1 cellular context compared by ENCODE assay signal in genomic region chr2:119387381-119388129, GRCh38.
TF ChIP-seq lines count a peak whose summit lies in the region.

No MANE protein-coding gene starts in this region.

TF ChIP-seq in HepG2, 621 proteins besides CTCF, POLR2A, EP300 and RAD21 (continued from another document and continues in another):
- TF ChIP-seq, protein P1, sequence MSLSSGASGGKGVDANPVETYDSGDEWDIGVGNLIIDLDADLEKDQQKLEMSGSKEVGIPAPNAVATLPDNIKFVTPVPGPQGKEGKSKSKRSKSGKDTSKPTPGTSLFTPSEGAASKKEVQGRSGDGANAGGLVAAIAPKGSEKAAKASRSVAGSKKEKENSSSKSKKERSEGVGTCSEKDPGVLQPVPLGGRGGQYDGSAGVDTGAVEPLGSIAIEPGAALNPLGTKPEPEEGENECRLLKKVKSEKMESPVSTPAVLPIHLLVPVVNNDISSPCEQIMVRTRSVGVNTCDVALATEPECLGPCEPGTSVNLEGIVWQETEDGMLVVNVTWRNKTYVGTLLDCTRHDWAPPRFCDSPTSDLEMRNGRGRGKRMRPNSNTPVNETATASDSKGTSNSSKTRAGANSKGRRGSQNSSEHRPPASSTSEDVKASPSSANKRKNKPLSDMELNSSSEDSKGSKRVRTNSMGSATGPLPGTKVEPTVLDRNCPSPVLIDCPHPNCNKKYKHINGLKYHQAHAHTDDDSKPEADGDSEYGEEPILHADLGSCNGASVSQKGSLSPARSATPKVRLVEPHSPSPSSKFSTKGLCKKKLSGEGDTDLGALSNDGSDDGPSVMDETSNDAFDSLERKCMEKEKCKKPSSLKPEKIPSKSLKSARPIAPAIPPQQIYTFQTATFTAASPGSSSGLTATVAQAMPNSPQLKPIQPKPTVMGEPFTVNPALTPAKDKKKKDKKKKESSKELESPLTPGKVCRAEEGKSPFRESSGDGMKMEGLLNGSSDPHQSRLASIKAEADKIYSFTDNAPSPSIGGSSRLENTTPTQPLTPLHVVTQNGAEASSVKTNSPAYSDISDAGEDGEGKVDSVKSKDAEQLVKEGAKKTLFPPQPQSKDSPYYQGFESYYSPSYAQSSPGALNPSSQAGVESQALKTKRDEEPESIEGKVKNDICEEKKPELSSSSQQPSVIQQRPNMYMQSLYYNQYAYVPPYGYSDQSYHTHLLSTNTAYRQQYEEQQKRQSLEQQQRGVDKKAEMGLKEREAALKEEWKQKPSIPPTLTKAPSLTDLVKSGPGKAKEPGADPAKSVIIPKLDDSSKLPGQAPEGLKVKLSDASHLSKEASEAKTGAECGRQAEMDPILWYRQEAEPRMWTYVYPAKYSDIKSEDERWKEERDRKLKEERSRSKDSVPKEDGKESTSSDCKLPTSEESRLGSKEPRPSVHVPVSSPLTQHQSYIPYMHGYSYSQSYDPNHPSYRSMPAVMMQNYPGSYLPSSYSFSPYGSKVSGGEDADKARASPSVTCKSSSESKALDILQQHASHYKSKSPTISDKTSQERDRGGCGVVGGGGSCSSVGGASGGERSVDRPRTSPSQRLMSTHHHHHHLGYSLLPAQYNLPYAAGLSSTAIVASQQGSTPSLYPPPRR (CRISPR knock-in tag; IDR thresholded peaks at IDR 0.05; ENCODE audit: borderline replicate concordance): no peak
- TF ChIP-seq ETV6 (CRISPR knock-in tag; conservative IDR thresholded peaks at IDR 0.05): no peak
- TF ChIP-seq ZNF781 (CRISPR knock-in tag; IDR thresholded peaks at IDR 0.05; ENCODE audit: borderline replicate concordance, not compliant biosample characterization): no peak
- TF ChIP-seq SMAD1 (CRISPR knock-in tag; IDR thresholded peaks at IDR 0.05; ENCODE audit: borderline replicate concordance, low read depth): no peak
- peak; percentile 39; the same call in 1 of the 2 replicates for TF ChIP-seq HNRNPL (IDR thresholded peaks at IDR 0.05; ENCODE audit: low read depth, low read length)
- TF ChIP-seq BATF2 (CRISPR knock-in tag; IDR thresholded peaks at IDR 0.05): no peak
- TF ChIP-seq ZBTB1 (CRISPR knock-in tag; IDR thresholded peaks at IDR 0.05; ENCODE audit: borderline replicate concordance): no peak
- TF ChIP-seq FOXA3 (CRISPR knock-in tag; IDR thresholded peaks at IDR 0.05): no peak
- TF ChIP-seq, protein P2, sequence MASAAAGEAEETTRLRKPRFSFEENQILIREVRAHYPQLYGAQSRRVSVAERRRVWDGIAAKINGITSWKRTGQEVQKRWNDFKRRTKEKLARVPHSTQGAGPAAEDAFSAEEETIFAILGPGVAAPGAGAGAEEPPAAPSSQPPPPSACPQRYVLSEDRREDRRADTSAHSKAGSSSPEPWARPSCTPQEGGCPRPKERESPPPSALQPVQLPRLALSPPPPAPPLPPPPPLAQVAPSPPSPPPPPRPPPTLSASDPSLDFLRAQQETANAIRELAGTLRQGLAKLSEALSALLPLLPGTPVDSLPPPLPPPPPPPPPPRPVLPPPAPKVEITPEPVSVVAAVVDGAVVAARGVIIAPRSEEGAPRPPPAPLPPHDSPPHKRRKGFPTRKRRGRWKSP (CRISPR knock-in tag; IDR thresholded peaks at IDR 0.05): no peak
- TF ChIP-seq TCF7L2 (IDR thresholded peaks at IDR 0.05; ENCODE audit: low read depth, low read length): no peak
- TF ChIP-seq, protein P3, sequence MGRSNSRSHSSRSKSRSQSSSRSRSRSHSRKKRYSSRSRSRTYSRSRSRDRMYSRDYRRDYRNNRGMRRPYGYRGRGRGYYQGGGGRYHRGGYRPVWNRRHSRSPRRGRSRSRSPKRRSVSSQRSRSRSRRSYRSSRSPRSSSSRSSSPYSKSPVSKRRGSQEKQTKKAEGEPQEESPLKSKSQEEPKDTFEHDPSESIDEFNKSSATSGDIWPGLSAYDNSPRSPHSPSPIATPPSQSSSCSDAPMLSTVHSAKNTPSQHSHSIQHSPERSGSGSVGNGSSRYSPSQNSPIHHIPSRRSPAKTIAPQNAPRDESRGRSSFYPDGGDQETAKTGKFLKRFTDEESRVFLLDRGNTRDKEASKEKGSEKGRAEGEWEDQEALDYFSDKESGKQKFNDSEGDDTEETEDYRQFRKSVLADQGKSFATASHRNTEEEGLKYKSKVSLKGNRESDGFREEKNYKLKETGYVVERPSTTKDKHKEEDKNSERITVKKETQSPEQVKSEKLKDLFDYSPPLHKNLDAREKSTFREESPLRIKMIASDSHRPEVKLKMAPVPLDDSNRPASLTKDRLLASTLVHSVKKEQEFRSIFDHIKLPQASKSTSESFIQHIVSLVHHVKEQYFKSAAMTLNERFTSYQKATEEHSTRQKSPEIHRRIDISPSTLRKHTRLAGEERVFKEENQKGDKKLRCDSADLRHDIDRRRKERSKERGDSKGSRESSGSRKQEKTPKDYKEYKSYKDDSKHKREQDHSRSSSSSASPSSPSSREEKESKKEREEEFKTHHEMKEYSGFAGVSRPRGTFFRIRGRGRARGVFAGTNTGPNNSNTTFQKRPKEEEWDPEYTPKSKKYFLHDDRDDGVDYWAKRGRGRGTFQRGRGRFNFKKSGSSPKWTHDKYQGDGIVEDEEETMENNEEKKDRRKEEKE (IDR thresholded peaks at IDR 0.05): no peak
- TF ChIP-seq KAT8 (CRISPR knock-in tag; IDR thresholded peaks at IDR 0.05): 0 out of 2 replicates have a peak, but pooled peaks have one; percentile 19
- TF ChIP-seq HOXA7 (CRISPR knock-in tag; IDR thresholded peaks at IDR 0.05): no peak
- no peak for TF ChIP-seq ZNF20 (CRISPR knock-in tag; IDR thresholded peaks at IDR 0.05)
- TF ChIP-seq ZSCAN9 (CRISPR knock-in tag; IDR thresholded peaks at IDR 0.05; ENCODE audit: borderline replicate concordance): no peak
- TF ChIP-seq FOXC1 (CRISPR knock-in tag; IDR thresholded peaks at IDR 0.05; ENCODE audit: borderline replicate concordance): 0 out of 2 replicates have a peak, but pooled peaks have one; percentile 43
- peak; percentile 39; the same call in 1 of the 2 replicates for TF ChIP-seq NFIC (IDR thresholded peaks at IDR 0.05; ENCODE audit: low read length)
- TF ChIP-seq ELF1 (CRISPR knock-in tag; IDR thresholded peaks at IDR 0.05): no peak
- no peak for TF ChIP-seq KLF9 (CRISPR knock-in tag; IDR thresholded peaks at IDR 0.05; ENCODE audit: low read depth)
- TF ChIP-seq, protein P4, sequence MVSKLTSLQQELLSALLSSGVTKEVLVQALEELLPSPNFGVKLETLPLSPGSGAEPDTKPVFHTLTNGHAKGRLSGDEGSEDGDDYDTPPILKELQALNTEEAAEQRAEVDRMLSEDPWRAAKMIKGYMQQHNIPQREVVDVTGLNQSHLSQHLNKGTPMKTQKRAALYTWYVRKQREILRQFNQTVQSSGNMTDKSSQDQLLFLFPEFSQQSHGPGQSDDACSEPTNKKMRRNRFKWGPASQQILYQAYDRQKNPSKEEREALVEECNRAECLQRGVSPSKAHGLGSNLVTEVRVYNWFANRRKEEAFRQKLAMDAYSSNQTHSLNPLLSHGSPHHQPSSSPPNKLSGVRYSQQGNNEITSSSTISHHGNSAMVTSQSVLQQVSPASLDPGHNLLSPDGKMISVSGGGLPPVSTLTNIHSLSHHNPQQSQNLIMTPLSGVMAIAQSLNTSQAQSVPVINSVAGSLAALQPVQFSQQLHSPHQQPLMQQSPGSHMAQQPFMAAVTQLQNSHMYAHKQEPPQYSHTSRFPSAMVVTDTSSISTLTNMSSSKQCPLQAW (CRISPR knock-in tag; IDR thresholded peaks at IDR 0.05): 0 out of 2 replicates have a peak, but pooled peaks have one; percentile 51
- TF ChIP-seq ZBTB42 (CRISPR knock-in tag; IDR thresholded peaks at IDR 0.05): no peak
- TF ChIP-seq PRMT3 (CRISPR knock-in tag; IDR thresholded peaks at IDR 0.05; ENCODE audit: borderline replicate concordance, low read depth): no peak
- no peak for TF ChIP-seq ATF2 (CRISPR knock-in tag; IDR thresholded peaks at IDR 0.05)
- TF ChIP-seq, protein P5, sequence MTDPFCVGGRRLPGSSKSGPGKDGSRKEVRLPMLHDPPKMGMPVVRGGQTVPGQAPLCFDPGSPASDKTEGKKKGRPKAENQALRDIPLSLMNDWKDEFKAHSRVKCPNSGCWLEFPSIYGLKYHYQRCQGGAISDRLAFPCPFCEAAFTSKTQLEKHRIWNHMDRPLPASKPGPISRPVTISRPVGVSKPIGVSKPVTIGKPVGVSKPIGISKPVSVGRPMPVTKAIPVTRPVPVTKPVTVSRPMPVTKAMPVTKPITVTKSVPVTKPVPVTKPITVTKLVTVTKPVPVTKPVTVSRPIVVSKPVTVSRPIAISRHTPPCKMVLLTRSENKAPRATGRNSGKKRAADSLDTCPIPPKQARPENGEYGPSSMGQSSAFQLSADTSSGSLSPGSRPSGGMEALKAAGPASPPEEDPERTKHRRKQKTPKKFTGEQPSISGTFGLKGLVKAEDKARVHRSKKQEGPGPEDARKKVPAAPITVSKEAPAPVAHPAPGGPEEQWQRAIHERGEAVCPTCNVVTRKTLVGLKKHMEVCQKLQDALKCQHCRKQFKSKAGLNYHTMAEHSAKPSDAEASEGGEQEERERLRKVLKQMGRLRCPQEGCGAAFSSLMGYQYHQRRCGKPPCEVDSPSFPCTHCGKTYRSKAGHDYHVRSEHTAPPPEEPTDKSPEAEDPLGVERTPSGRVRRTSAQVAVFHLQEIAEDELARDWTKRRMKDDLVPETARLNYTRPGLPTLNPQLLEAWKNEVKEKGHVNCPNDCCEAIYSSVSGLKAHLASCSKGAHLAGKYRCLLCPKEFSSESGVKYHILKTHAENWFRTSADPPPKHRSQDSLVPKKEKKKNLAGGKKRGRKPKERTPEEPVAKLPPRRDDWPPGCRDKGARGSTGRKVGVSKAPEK (CRISPR knock-in tag; IDR thresholded peaks at IDR 0.05; ENCODE audit: borderline replicate concordance): no peak
- TF ChIP-seq HNRNPUL1 (IDR thresholded peaks at IDR 0.05; ENCODE audit: low read depth, low read length): no peak
- TF ChIP-seq ZNF883 (CRISPR knock-in tag; IDR thresholded peaks at IDR 0.05; ENCODE audit: not compliant biosample characterization): peak; percentile 23
- TF ChIP-seq ZNF800 (CRISPR knock-in tag; IDR thresholded peaks at IDR 0.05): no peak
- TF ChIP-seq ZNF652 (CRISPR knock-in tag; IDR thresholded peaks at IDR 0.05; ENCODE audit: borderline replicate concordance, low read depth): peak; percentile 77; the same call in 1 of the 2 replicates
- TF ChIP-seq YY1 (IDR thresholded peaks at IDR 0.05; ENCODE audit: insufficient read depth, insufficient replicate concordance, low read depth, low read length): peak; percentile 37
- TF ChIP-seq ZNF468 (CRISPR knock-in tag; IDR thresholded peaks at IDR 0.05): no peak
- no peak for TF ChIP-seq SOX13 (IDR thresholded peaks at IDR 0.05)
- no peak for TF ChIP-seq SOX13 (CRISPR knock-in tag; conservative IDR thresholded peaks at IDR 0.05 in 1 of 2, IDR thresholded peaks at IDR 0.05 in 1 of 2)
- peak; percentile 32 for TF ChIP-seq TEAD3 (CRISPR knock-in tag; optimal IDR thresholded peaks at IDR 0.05; ENCODE audit: borderline replicate concordance)
- no peak for TF ChIP-seq ZNF616 (CRISPR knock-in tag; IDR thresholded peaks at IDR 0.05; ENCODE audit: low read depth)
- no peak for TF ChIP-seq ZNF546 (CRISPR knock-in tag; conservative IDR thresholded peaks at IDR 0.05)
- TF ChIP-seq MTF1 (CRISPR knock-in tag; IDR thresholded peaks at IDR 0.05): no peak
- TF ChIP-seq FOSL2 (CRISPR knock-in tag; IDR thresholded peaks at IDR 0.05): peak; percentile 57; the same call in 1 of the 2 replicates
- no peak for TF ChIP-seq GABPB1 (CRISPR knock-in tag; IDR thresholded peaks at IDR 0.05)
- TF ChIP-seq ZNF121 (CRISPR knock-in tag; IDR thresholded peaks at IDR 0.05): no peak
- TF ChIP-seq MBD4 (IDR thresholded peaks at IDR 0.05; ENCODE audit: borderline replicate concordance, low read length): no peak
- no peak for TF ChIP-seq ZNF512 (CRISPR knock-in tag; IDR thresholded peaks at IDR 0.05)
- TF ChIP-seq HOXA3 (CRISPR knock-in tag; IDR thresholded peaks at IDR 0.05): no peak
- no peak for TF ChIP-seq MAX (IDR thresholded peaks at IDR 0.05)
- no peak for TF ChIP-seq ARID2 (CRISPR knock-in tag; IDR thresholded peaks at IDR 0.05; ENCODE audit: borderline replicate concordance)
- TF ChIP-seq RFX5 (IDR thresholded peaks at IDR 0.05; ENCODE audit: low read depth, low read length): no peak
- no peak for TF ChIP-seq ZNF703 (CRISPR knock-in tag; IDR thresholded peaks at IDR 0.05; ENCODE audit: borderline replicate concordance)
